9 cellular contexts compared by ENCODE assay signal in genomic region chr3:134372405-134373277, GRCh38. TPM values are rescaled to one million over a fixed set of nuclear protein-coding genes. Genes with fewer than 3 reads are reported as not detected.
DNase-seq lines count a peak whose midpoint lies in the region; ATAC-seq, FAIRE-seq and TF ChIP-seq lines count a peak whose summit lies in the region.
"Had no signal": no experiment of that assay in that cellular context is flagged by ENCODE, and none has a peak within 500 bp of the region (broad histone marks: within the 10 kb centered on the region; RNA-seq: fewer than 3 reads in every experiment).

No MANE protein-coding gene starts in this region.

- peaks cover 32% of the 10 kb centered on the region for H4K20me1 ChIP-seq in PC-3 (ENCODE audit: low read length)
- H4K20me1 ChIP-seq in neural progenitor cell (ENCODE audit: low read depth) = peaks cover 60% of the 10 kb centered on the region

- H3K4me1 Mint-ChIP-seq in neural progenitor cell = peaks cover 60% of the 10 kb centered on the region

- BruUV-seq in PC-3 (replicated peaks; lab: Mats Ljungman, UMichigan) = no TSS peak

- FAIRE-seq in frontal cortex (lab: Jason Lieb, UNC) = no peak

- POLR2A ChIA-PET in PC-3 (lab: Charles Lee; ENCODE audit: unreplicated experiment) = interaction anchor here (0.6 kb wide), 2 partner anchors 8 to 110 kb away, joined by 3 to 4 read pairs; no protein-coding TSS in a partner anchor

- H3K4me3 ChIP-seq in ACC112 (ENCODE audit: low read depth, low read length) (peak overlapping the region; percentile 97), PC-3 (ENCODE audit: low read length) (peak overlapping the region; percentile 98), esophagus squamous epithelium (peak overlapping the region; percentile 64 to 81 (median 78)), neural progenitor cell (peak overlapping the region; percentile 99)

- H3K9me2 ChIP-seq in PC-3 (replicated peaks; ENCODE audit: low read length) = no peaks in the 10 kb centered on the region

- H3K4me2 ChIP-seq in PC-3 (ENCODE audit: low read length) (peak overlapping the region; percentile 96), neural progenitor cell (peak overlapping the region; percentile 97)

- H3F3A ChIP-seq in PC-3 (ENCODE audit: low read length, unreplicated experiment) = no peaks in the 10 kb centered on the region
- H3F3A ChIP-seq in neural progenitor cell (ENCODE audit: low read depth) = peaks cover 55% of the 10 kb centered on the region

- H3K9ac ChIP-seq in PC-3 (ENCODE audit: low read length) (peak overlapping the region; percentile 88), neural progenitor cell (peak overlapping the region; percentile 100)

- H3K4me3 Mint-ChIP-seq in neural progenitor cell = peak overlapping the region; percentile 96

- peaks cover 32% of the 10 kb centered on the region for H3K36me3 ChIP-seq in ACC112 (ENCODE audit: insufficient read depth, low read length)
- peaks cover 32% of the 10 kb centered on the region for H3K36me3 ChIP-seq in PC-3 (ENCODE audit: low read depth, low read length)
- H3K36me3 ChIP-seq in esophagus squamous epithelium = peaks cover 18 to 45% (median 31%) of the 10 kb centered on the region in 3 donors
- peaks cover 12% of the 10 kb centered on the region for H3K36me3 ChIP-seq in neural progenitor cell

- H3K36me3 Mint-ChIP-seq in neural progenitor cell = peaks cover 21% of the 10 kb centered on the region

- H3K4me1 ChIP-seq in ACC112 (ENCODE audit: control insufficient read depth, insufficient read depth, low read length, unreplicated experiment) = peaks cover 54% of the 10 kb centered on the region
- peaks cover 47% of the 10 kb centered on the region for H3K4me1 ChIP-seq in PC-3 (ENCODE audit: insufficient read depth, low read length)
- peaks cover 35 to 93% (median 59%) of the 10 kb centered on the region in 3 donors for H3K4me1 ChIP-seq in esophagus squamous epithelium
- peaks cover 53% of the 10 kb centered on the region for H3K4me1 ChIP-seq in neural progenitor cell

- H3K27me3 ChIP-seq in ACC112 (ENCODE audit: insufficient read depth, low read length) = no peaks in the 10 kb centered on the region
- no peaks in the 10 kb centered on the region for H3K27me3 ChIP-seq in PC-3 (ENCODE audit: low read length)
- H3K27me3 ChIP-seq in esophagus squamous epithelium = peaks cover 0 to 24% (median 0%) of the 10 kb centered on the region in 4 donors
- peaks cover 26% of the 10 kb centered on the region for H3K27me3 ChIP-seq in neural progenitor cell

- TF ChIP-seq CTCF in PC-3 (conservative IDR thresholded peaks at IDR 0.05; ENCODE audit: low read depth, low read length) (no peak), esophagus squamous epithelium (IDR thresholded peaks at IDR 0.05) (no peak), neural progenitor cell (IDR thresholded peaks at IDR 0.05) (no peak)

- H2AFZ ChIP-seq in ACC112 (ENCODE audit: low read length, unreplicated experiment) (no peak overlapping the region), PC-3 (ENCODE audit: low read length) (no peak overlapping the region), neural progenitor cell (replicated peaks) (no peak overlapping the region)

- WGBS in esophagus squamous epithelium, 2 donors = 4 to 35% methylated on average over 3 to 6 of the region's 9 CpGs

- H3K27ac ChIP-seq in ACC112 (ENCODE audit: low read depth, low read length) (peak overlapping the region; percentile 95), PC-3 (ENCODE audit: low read length) (no peak overlapping the region), esophagus squamous epithelium (peak overlapping the region; percentile 94 to 100 (median 97)), neural progenitor cell (peak overlapping the region; percentile 100)

- CTCF ChIA-PET in PC-3 (lab: Charles Lee) = no interaction called here

- peaks cover 21% of the 10 kb centered on the region for H3K27me3 Mint-ChIP-seq in neural progenitor cell (ENCODE audit: insufficient read depth, low read depth)

- no peak for ATAC-seq in PC-3
- no peak for ATAC-seq in GM21515 (IDR thresholded peaks at IDR 0.05; ENCODE audit: unreplicated experiment)
- ATAC-seq: activated CD4-positive, CD25-positive, alpha-beta regulatory T cell treated with anti-CD3 and anti-CD28 coated beads, Interleukin-2, amount 50 U/mL, for 24 hours had no signal

- intact Hi-C loops in PC-3 (cut with micrococcal nuclease) (loop anchor here (1.0 kb wide), 1 partner anchor 100 kb away; no protein-coding TSS in a partner anchor), esophagus squamous epithelium (cut with DNase I) (no loop called here)

- no peaks in the 10 kb centered on the region for H3K9me3 Mint-ChIP-seq in neural progenitor cell

- H3K27ac Mint-ChIP-seq in neural progenitor cell = peak overlapping the region; percentile 100

- H3K79me2 ChIP-seq in ACC112 (ENCODE audit: control insufficient read depth, insufficient read depth, low read length, unreplicated experiment) (peaks cover 67% of the 10 kb centered on the region), PC-3 (ENCODE audit: low read length) (peaks cover 64% of the 10 kb centered on the region), neural progenitor cell (ENCODE audit: low read depth) (peaks cover 64% of the 10 kb centered on the region)

- DNase-seq in PC-3 = no peak
- DNase-seq in esophagus squamous epithelium (lab: John Stamatoyannopoulos, UW) = no peak
- no peak for DNase-seq in neural progenitor cell (ENCODE audit: low spot score)
- DNase-seq in frontal cortex (ENCODE audit: low spot score in 2 of 2) = no peak
- DNase-seq in D341Med (ENCODE audit: low spot score) = no peak
- no peak for DNase-seq in dedifferentiated amniotic fluid mesenchymal stem cell (ENCODE audit: extremely low spot score)

- TF ChIP-seq POLR2A in esophagus squamous epithelium (IDR thresholded peaks at IDR 0.05) = no peak

- H3K9me3 ChIP-seq in PC-3 (ENCODE audit: low read length) = no peaks in the 10 kb centered on the region
- no peaks in the 10 kb centered on the region for H3K9me3 ChIP-seq in esophagus squamous epithelium
- H3K9me3 ChIP-seq in neural progenitor cell (ENCODE audit: low read depth) = no peaks in the 10 kb centered on the region

RNA-seq across cellular contexts. Expression of gene AMOTL2, which starts 1.6 kb away (rescaled TPM):
- total RNA-seq in PC-3 (2014; rRNA removed) = 96.0 and 124 TPM in 2 replicates
- 10 to 100 TPM; 54.5 to 99.0 (median 59.1) TPM for total RNA-seq in esophagus squamous epithelium
- total RNA-seq in neural progenitor cell (ENCODE audit: low replicate concordance) = 62.9 and 121 TPM in 2 replicates
- 62.0 TPM for total RNA-seq in frontal cortex
